9 cellular contexts compared by ENCODE assay signal in genomic region chr16:31568577-31569359, GRCh38. TPM values are rescaled to one million over a fixed set of nuclear protein-coding genes. Genes with fewer than 3 reads are reported as not detected.
A peak's percentile ranks its signal among the peaks of the same experiment; 100 is the strongest.
DNase-seq lines count a peak whose midpoint lies in the region; ATAC-seq, FAIRE-seq and TF ChIP-seq lines count a peak whose summit lies in the region.
"Had no signal": no experiment of that assay in that cellular context is flagged by ENCODE, and none has a peak within 500 bp of the region (broad histone marks: within the 10 kb centered on the region; RNA-seq: fewer than 3 reads in every experiment).

No MANE protein-coding gene starts in this region.

- ATAC-seq in left cardiac atrium (peak in 1 of 2 donors; percentile 67), Right ventricle myocardium superior (ENCODE audit: poor library complexity) (no peak), natural killer cell (peak in 2 of 3 donors; percentile 44 to 63)

- H3K4me3 Mint-ChIP-seq in natural killer cell, result peak overlapping the region; percentile 4

- TF ChIP-seq CTCF in natural killer cell (IDR thresholded peaks at IDR 0.05), result no peak

- H3K9me3 Mint-ChIP-seq in natural killer cell, result peaks cover 0 to 2% of the 10 kb centered on the region in 2 donors

- H3K27me3 Mint-ChIP-seq in natural killer cell (ENCODE audit: low read depth in 2 of 2), result peaks cover 38 to 74% of the 10 kb centered on the region in 2 donors

- no peaks in the 10 kb centered on the region for H3K9me3 ChIP-seq in ectodermal cell (ENCODE audit: control insufficient read depth, low read length)

- no peaks in the 10 kb centered on the region for H3K36me3 ChIP-seq in ectodermal cell (ENCODE audit: control insufficient read depth, insufficient read depth, low read length)

- H3K36me3 Mint-ChIP-seq in natural killer cell, result peaks cover 5% of the 10 kb centered on the region

- H3K27ac ChIP-seq in ectodermal cell (ENCODE audit: insufficient read depth, low read depth, low read length, poor library complexity, severe bottlenecking), result no peak overlapping the region

- FAIRE-seq in urothelium cell line (lab: Jason Lieb, UNC), result no peak

- no peaks in the 10 kb centered on the region for H3K4me1 ChIP-seq in ectodermal cell (ENCODE audit: control insufficient read depth, insufficient read depth, low read length)

- peak; percentile 40 for DNase-seq in left cardiac atrium
- DNase-seq in Right ventricle myocardium superior, result no peak
- no peak for DNase-seq in natural killer cell
- DNase-seq in urothelium cell line (ENCODE audit: low spot score), result peak; percentile 50
- no peak for DNase-seq in A172 (ENCODE audit: low spot score)
- DNase-seq in HuH-7.5 (ENCODE audit: low spot score), result no peak
- DNase-seq in NOMO-1 treated with DMSO at 0.1 percent for 48 hours (lab: John Stamatoyannopoulos, UW; ENCODE audit: unreplicated experiment), result no peak
- DNase-seq: stimulated activated CD4-positive, alpha-beta T cell treated with anti-CD3 and anti-CD28 coated beads, Interleukin-4, amount 100 ng/mL, for 4 hours had no signal

- intact Hi-C loops in left cardiac atrium (cut with DNase I), result no loop called here
- intact Hi-C loops in Right ventricle myocardium superior (cut with DNase I), result no loop called here
- intact Hi-C loops in natural killer cell (cut with micrococcal nuclease), result no loop called here

- peak overlapping the region; percentile 39 for H3K4me3 ChIP-seq in ectodermal cell (ENCODE audit: insufficient read depth, low read depth, low read length)

- H3K4me1 Mint-ChIP-seq in natural killer cell, result peaks cover 5 to 11% of the 10 kb centered on the region in 2 donors

- H3K27me3 ChIP-seq in ectodermal cell (ENCODE audit: control insufficient read depth, insufficient read depth, low read length, poor library complexity, severe bottlenecking), result peaks cover 52% of the 10 kb centered on the region

- WGBS in ectodermal cell, 2 experiments, result 9 to 10% methylated on average over 48 to 49 of the region's 49 CpGs

- H3K27ac Mint-ChIP-seq in natural killer cell, result no peak overlapping the region

RNA-seq across cellular contexts. Expression of gene AHSP, which starts 41.1 kb away (rescaled TPM):
- not detected for total RNA-seq in left cardiac atrium
- not detected for total RNA-seq in Right ventricle myocardium superior
- not detected for polyA plus RNA-seq in ectodermal cell (2013, experiment 1 of 4)
- polyA plus RNA-seq in ectodermal cell (2013, experiment 2 of 4), result not detected
- not detected for polyA plus RNA-seq in ectodermal cell (2013, experiment 3 of 4)
- not detected for polyA plus RNA-seq in ectodermal cell (2013, experiment 4 of 4)
- total RNA-seq in natural killer cell, result not detected
- total RNA-seq in A172 (2014; rRNA removed; shearing (Covaris generic)), result not detected in 2 replicates

Comparison
In these comparisons a context has a peak if more than half of its experiments do, and no peak if none do; other contexts are left out.
1. DNase-seq: peak in left cardiac atrium (single experiment) and urothelium cell line (single experiment); none in Right ventricle myocardium superior (single experiment), natural killer cell (single experiment), A172 (single experiment), HuH-7.5 (single experiment) and NOMO-1 treated with DMSO at 0.1 percent for 48 hours (single experiment).